In the genomic region with DNA sequence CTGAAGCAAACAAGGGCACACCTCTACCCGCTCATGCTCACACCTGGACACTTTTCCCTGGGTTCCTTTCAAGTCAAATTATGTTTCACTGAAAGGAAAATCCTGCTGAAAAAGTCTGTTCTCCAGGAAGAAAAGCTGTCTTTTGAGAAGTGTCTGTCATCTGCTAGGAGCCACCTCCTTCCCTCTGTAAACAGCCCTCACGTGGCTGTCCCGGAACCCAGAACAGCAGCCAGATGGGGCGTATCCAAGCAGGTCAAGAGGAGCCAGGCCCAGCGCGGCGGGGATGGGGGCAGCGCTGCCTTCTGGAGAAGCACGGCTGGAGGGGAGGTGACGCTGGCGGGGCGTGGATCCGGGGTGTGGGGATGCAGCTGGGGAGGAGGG, we compare ENCODE assay signal across 1 cellular context.
TF ChIP-seq lines count a peak whose summit lies in the region.

A gene (minus strand): TSS at position 162 of the 381 bp plus-strand sequence. CDS start 205 bp downstream, outside the sequence.

TF ChIP-seq in HEK293, 187 proteins besides CTCF, POLR2A, EP300 and RAD21 (continued from another document):
- TF ChIP-seq, protein P1, sequence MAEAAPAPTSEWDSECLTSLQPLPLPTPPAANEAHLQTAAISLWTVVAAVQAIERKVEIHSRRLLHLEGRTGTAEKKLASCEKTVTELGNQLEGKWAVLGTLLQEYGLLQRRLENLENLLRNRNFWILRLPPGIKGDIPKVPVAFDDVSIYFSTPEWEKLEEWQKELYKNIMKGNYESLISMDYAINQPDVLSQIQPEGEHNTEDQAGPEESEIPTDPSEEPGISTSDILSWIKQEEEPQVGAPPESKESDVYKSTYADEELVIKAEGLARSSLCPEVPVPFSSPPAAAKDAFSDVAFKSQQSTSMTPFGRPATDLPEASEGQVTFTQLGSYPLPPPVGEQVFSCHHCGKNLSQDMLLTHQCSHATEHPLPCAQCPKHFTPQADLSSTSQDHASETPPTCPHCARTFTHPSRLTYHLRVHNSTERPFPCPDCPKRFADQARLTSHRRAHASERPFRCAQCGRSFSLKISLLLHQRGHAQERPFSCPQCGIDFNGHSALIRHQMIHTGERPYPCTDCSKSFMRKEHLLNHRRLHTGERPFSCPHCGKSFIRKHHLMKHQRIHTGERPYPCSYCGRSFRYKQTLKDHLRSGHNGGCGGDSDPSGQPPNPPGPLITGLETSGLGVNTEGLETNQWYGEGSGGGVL (tag by site-specific recombination; IDR thresholded peaks at IDR 0.05): peak; percentile 69
- TF ChIP-seq KLF7 (tag by site-specific recombination; IDR thresholded peaks at IDR 0.05; ENCODE audit: borderline replicate concordance) (0 out of 2 replicates have a peak, but pooled peaks have one; percentile 49), IKZF3 (tag by site-specific recombination; IDR thresholded peaks at IDR 0.05) (peak; percentile 61), GLI4 (tag by site-specific recombination; IDR thresholded peaks at IDR 0.05) (no peak), KLF10 (tag by site-specific recombination; IDR thresholded peaks at IDR 0.05) (peak; percentile 59; the same call in 1 of the 2 replicates), BCL11B (tag by site-specific recombination; IDR thresholded peaks at IDR 0.05; ENCODE audit: low read depth) (no peak), ZBTB17 (tag by site-specific recombination; IDR thresholded peaks at IDR 0.05) (peak; percentile 87), ZIC2 (tag by site-specific recombination; IDR thresholded peaks at IDR 0.05) (peak; percentile 38), ZSCAN30 (tag by site-specific recombination; IDR thresholded peaks at IDR 0.05) (peak; percentile 79), ZNF670 (tag by site-specific recombination; IDR thresholded peaks at IDR 0.05; ENCODE audit: low read depth) (no peak), ZNF10 (tag by site-specific recombination; IDR thresholded peaks at IDR 0.05) (peak; percentile 29; the same call in 1 of the 2 replicates), ZNF629 (tag by site-specific recombination; IDR thresholded peaks at IDR 0.05) (no peak), BCL11A (tag by site-specific recombination; IDR thresholded peaks at IDR 0.05; ENCODE audit: low read depth) (peak; percentile 63; the same call in 1 of the 2 replicates), SP3 (tag by site-specific recombination; IDR thresholded peaks at IDR 0.05) (peak; percentile 68), KLF9 (tag by site-specific recombination; IDR thresholded peaks at IDR 0.05; ENCODE audit: low read depth) (peak; percentile 66; the same call in 1 of the 2 replicates), SETDB1 (IDR thresholded peaks at IDR 0.05; ENCODE audit: insufficient read length, low read length) (no peak), ZBTB21 (tag by site-specific recombination; IDR thresholded peaks at IDR 0.05) (no peak), ZNF23 (tag by site-specific recombination; IDR thresholded peaks at IDR 0.05; ENCODE audit: borderline replicate concordance) (no peak), KLF16 (tag by site-specific recombination; IDR thresholded peaks at IDR 0.05) (peak; percentile 27; the same call in 1 of the 2 replicates), ZBTB1 (tag by site-specific recombination; IDR thresholded peaks at IDR 0.05) (no peak), KLF1 (tag by site-specific recombination; IDR thresholded peaks at IDR 0.05) (peak; percentile 97), GLIS1 (tag by site-specific recombination; IDR thresholded peaks at IDR 0.05) (peak; percentile 65; the same call in 1 of the 2 replicates), ZNF335 (tag by site-specific recombination; conservative IDR thresholded peaks at IDR 0.05) (0 out of 2 replicates have a peak, but pooled peaks have one; percentile 12), ZNF391 (tag by site-specific recombination; IDR thresholded peaks at IDR 0.05; ENCODE audit: borderline replicate concordance, low read depth) (no peak), WT1 (tag by site-specific recombination; IDR thresholded peaks at IDR 0.05) (0 out of 2 replicates have a peak, but pooled peaks have one; percentile 38), SP2 (tag by site-specific recombination; IDR thresholded peaks at IDR 0.05) (peak; percentile 95), ZNF394 (tag by site-specific recombination; IDR thresholded peaks at IDR 0.05; ENCODE audit: borderline replicate concordance) (peak; percentile 79), GLIS2 (tag by site-specific recombination; IDR thresholded peaks at IDR 0.05) (peak; percentile 61), ZNF600 (tag by site-specific recombination; IDR thresholded peaks at IDR 0.05) (peak; percentile 77), ZNF19 (tag by site-specific recombination; IDR thresholded peaks at IDR 0.05; ENCODE audit: low read depth) (no peak), ZNF366 (tag by site-specific recombination; conservative IDR thresholded peaks at IDR 0.05) (peak; percentile 69)
- TF ChIP-seq, protein P2, sequence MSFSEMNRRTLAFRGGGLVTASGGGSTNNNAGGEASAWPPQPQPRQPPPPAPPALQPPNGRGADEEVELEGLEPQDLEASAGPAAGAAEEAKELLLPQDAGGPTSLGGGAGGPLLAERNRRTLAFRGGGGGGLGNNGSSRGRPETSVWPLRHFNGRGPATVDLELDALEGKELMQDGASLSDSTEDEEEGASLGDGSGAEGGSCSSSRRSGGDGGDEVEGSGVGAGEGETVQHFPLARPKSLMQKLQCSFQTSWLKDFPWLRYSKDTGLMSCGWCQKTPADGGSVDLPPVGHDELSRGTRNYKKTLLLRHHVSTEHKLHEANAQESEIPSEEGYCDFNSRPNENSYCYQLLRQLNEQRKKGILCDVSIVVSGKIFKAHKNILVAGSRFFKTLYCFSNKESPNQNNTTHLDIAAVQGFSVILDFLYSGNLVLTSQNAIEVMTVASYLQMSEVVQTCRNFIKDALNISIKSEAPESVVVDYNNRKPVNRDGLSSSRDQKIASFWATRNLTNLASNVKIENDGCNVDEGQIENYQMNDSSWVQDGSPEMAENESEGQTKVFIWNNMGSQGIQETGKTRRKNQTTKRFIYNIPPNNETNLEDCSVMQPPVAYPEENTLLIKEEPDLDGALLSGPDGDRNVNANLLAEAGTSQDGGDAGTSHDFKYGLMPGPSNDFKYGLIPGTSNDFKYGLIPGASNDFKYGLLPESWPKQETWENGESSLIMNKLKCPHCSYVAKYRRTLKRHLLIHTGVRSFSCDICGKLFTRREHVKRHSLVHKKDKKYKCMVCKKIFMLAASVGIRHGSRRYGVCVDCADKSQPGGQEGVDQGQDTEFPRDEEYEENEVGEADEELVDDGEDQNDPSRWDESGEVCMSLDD (tag by site-specific recombination; IDR thresholded peaks at IDR 0.05): peak; percentile 89
- TF ChIP-seq, protein P3, sequence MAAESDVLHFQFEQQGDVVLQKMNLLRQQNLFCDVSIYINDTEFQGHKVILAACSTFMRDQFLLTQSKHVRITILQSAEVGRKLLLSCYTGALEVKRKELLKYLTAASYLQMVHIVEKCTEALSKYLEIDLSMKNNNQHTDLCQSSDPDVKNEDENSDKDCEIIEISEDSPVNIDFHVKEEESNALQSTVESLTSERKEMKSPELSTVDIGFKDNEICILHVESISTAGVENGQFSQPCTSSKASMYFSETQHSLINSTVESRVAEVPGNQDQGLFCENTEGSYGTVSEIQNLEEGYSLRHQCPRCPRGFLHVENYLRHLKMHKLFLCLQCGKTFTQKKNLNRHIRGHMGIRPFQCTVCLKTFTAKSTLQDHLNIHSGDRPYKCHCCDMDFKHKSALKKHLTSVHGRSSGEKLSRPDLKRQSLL (tag by site-specific recombination; IDR thresholded peaks at IDR 0.05): no peak
- TF ChIP-seq, protein P4, sequence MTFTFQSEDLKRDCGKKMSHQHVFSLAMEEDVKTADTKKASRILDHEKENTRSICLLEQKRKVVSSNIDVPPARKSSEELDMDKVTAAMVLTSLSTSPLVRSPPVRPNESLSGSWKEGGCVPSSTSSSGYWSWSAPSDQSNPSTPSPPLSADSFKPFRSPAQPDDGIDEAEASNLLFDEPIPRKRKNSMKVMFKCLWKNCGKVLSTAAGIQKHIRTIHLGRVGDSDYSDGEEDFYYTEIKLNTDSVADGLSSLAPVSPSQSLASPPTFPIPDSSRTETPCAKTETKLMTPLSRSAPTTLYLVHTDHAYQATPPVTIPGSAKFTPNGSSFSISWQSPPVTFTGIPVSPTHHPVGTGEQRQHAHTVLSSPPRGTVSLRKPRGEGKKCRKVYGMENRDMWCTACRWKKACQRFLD (tag by site-specific recombination; IDR thresholded peaks at IDR 0.05): no peak
- TF ChIP-seq, protein P5, sequence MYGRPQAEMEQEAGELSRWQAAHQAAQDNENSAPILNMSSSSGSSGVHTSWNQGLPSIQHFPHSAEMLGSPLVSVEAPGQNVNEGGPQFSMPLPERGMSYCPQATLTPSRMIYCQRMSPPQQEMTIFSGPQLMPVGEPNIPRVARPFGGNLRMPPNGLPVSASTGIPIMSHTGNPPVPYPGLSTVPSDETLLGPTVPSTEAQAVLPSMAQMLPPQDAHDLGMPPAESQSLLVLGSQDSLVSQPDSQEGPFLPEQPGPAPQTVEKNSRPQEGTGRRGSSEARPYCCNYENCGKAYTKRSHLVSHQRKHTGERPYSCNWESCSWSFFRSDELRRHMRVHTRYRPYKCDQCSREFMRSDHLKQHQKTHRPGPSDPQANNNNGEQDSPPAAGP (tag by site-specific recombination; IDR thresholded peaks at IDR 0.05): 0 out of 2 replicates have a peak, but pooled peaks have one; percentile 43
- TF ChIP-seq, protein P6, sequence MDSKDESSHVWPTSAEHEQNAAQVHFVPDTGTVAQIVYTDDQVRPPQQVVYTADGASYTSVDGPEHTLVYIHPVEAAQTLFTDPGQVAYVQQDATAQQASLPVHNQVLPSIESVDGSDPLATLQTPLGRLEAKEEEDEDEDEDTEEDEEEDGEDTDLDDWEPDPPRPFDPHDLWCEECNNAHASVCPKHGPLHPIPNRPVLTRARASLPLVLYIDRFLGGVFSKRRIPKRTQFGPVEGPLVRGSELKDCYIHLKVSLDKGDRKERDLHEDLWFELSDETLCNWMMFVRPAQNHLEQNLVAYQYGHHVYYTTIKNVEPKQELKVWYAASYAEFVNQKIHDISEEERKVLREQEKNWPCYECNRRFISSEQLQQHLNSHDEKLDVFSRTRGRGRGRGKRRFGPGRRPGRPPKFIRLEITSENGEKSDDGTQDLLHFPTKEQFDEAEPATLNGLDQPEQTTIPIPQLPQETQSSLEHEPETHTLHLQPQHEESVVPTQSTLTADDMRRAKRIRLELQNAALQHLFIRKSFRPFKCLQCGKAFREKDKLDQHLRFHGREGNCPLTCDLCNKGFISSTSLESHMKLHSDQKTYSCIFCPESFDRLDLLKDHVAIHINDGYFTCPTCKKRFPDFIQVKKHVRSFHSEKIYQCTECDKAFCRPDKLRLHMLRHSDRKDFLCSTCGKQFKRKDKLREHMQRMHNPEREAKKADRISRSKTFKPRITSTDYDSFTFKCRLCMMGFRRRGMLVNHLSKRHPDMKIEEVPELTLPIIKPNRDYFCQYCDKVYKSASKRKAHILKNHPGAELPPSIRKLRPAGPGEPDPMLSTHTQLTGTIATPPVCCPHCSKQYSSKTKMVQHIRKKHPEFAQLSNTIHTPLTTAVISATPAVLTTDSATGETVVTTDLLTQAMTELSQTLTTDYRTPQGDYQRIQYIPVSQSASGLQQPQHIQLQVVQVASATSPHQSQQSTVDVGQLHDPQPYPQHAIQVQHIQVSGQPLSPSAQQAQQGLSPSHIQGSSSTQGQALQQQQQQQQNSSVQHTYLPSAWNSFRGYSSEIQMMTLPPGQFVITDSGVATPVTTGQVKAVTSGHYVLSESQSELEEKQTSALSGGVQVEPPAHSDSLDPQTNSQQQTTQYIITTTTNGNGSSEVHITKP (tag by site-specific recombination; IDR thresholded peaks at IDR 0.05): peak; percentile 43; the same call in 1 of the 2 replicates
- TF ChIP-seq, protein P7, sequence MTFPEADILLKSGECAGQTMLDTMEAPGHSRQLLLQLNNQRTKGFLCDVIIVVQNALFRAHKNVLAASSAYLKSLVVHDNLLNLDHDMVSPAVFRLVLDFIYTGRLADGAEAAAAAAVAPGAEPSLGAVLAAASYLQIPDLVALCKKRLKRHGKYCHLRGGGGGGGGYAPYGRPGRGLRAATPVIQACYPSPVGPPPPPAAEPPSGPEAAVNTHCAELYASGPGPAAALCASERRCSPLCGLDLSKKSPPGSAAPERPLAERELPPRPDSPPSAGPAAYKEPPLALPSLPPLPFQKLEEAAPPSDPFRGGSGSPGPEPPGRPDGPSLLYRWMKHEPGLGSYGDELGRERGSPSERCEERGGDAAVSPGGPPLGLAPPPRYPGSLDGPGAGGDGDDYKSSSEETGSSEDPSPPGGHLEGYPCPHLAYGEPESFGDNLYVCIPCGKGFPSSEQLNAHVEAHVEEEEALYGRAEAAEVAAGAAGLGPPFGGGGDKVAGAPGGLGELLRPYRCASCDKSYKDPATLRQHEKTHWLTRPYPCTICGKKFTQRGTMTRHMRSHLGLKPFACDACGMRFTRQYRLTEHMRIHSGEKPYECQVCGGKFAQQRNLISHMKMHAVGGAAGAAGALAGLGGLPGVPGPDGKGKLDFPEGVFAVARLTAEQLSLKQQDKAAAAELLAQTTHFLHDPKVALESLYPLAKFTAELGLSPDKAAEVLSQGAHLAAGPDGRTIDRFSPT (tag by site-specific recombination; IDR thresholded peaks at IDR 0.05): peak; percentile 66; the same call in 1 of the 2 replicates
- TF ChIP-seq, protein P8, sequence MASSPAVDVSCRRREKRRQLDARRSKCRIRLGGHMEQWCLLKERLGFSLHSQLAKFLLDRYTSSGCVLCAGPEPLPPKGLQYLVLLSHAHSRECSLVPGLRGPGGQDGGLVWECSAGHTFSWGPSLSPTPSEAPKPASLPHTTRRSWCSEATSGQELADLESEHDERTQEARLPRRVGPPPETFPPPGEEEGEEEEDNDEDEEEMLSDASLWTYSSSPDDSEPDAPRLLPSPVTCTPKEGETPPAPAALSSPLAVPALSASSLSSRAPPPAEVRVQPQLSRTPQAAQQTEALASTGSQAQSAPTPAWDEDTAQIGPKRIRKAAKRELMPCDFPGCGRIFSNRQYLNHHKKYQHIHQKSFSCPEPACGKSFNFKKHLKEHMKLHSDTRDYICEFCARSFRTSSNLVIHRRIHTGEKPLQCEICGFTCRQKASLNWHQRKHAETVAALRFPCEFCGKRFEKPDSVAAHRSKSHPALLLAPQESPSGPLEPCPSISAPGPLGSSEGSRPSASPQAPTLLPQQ (tag by site-specific recombination; IDR thresholded peaks at IDR 0.05): no peak
- TF ChIP-seq, protein P9, sequence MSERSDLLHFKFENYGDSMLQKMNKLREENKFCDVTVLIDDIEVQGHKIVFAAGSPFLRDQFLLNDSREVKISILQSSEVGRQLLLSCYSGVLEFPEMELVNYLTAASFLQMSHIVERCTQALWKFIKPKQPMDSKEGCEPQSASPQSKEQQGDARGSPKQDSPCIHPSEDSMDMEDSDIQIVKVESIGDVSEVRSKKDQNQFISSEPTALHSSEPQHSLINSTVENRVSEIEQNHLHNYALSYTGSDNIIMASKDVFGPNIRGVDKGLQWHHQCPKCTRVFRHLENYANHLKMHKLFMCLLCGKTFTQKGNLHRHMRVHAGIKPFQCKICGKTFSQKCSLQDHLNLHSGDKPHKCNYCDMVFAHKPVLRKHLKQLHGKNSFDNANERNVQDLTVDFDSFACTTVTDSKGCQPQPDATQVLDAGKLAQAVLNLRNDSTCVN (tag by site-specific recombination; optimal IDR thresholded peaks at IDR 0.05): peak; percentile 2
